In genomic region chr5:55821731-55822512, GRCh38 we compare ENCODE assay signal across 8 cellular contexts. TPM values are rescaled to one million over a fixed set of nuclear protein-coding genes. Genes with fewer than 3 reads are reported as not detected.
DNase-seq lines count a peak whose midpoint lies in the region; ATAC-seq and TF ChIP-seq lines count a peak whose summit lies in the region.

No MANE protein-coding gene starts in this region.

- H3K27ac Mint-ChIP-seq in activated CD4-positive, alpha-beta T cell treated with anti-CD3 and anti-CD28 coated beads, Interleukin-2, amount 10 ng/mL, durations not matched to agents 7 days and 5 days, result no peak overlapping the region
- H3K27ac Mint-ChIP-seq in stimulated activated memory B cell treated with anti-CD40 and anti-IgM and Interleukin-4, amounts not matched to agents 10 μg/mL and 1 μg/mL and 100 μg/mL, for 72 hours, result no peak overlapping the region

- in situ Hi-C loops in mammary epithelial cell (cut with MboI; ENCODE audit: low sequenced_read_pairs in 2 of 2), result no loop called here

- no peak for ATAC-seq in stimulated activated memory B cell treated with anti-CD40 and anti-IgM and Interleukin-4, amounts not matched to agents 10 μg/mL and 1 μg/mL and 100 μg/mL, for 72 hours

- H3K4me3 ChIP-seq in mammary epithelial cell (replicated peaks in 1 of 3; ENCODE audit: insufficient read depth in 1 of 3, low read depth in 2 of 3, low read length in 3 of 3), result no peak overlapping the region
- H3K4me3 ChIP-seq in testis, result peak overlapping the region; percentile 7 to 26

- no TSS peak for BruUV-seq in mammary epithelial cell (replicated peaks; lab: Mats Ljungman, UMichigan)

- WGBS in mammary epithelial cell (ENCODE audit: low coverage, missing lambda C conversion rate), result 41% methylated on average over 19 of the region's 45 CpGs
- WGBS in testis, 2 donors, result 4 to 13% methylated on average over 3 to 45 of the region's 45 CpGs

- no peak for DNase-seq in activated CD4-positive, alpha-beta T cell treated with anti-CD3 and anti-CD28 coated beads, Interleukin-2, amount 10 ng/mL, durations not matched to agents 7 days and 5 days
- no peak for DNase-seq in activated CD4-positive, alpha-beta T cell treated with anti-CD3 and anti-CD28 coated beads for 1 hour
- DNase-seq in mammary epithelial cell (no peak), islet precursor cell (peak; percentile 68), testis (peak; percentile 18), D341Med (ENCODE audit: low spot score) (no peak), NCI-H526 (lab: John Stamatoyannopoulos, UW) (no peak)

- no peaks in the 10 kb centered on the region for H3K36me3 ChIP-seq in mammary epithelial cell (ENCODE audit: insufficient read depth, low read length)
- no peaks in the 10 kb centered on the region for H3K36me3 ChIP-seq in testis (ENCODE audit: low read depth, missing control alignments)

- POLR2A ChIA-PET in activated CD4-positive, alpha-beta T cell treated with anti-CD3 and anti-CD28 coated beads, Interleukin-2, amount 10 ng/mL, durations not matched to agents 7 days and 5 days (lab: Charles Lee), result no interaction called here

- intact Hi-C loops in mammary epithelial cell (cut with micrococcal nuclease), result no loop called here
- intact Hi-C loops in testis (cut with DNase I; ENCODE audit: low total_unique reads), result no loop called here

- H3K9ac ChIP-seq in mammary epithelial cell (ENCODE audit: insufficient read depth, low read length), result no peak overlapping the region

- dilution Hi-C loops in mammary epithelial cell (cut with HindIII; ENCODE audit: low sequenced_read_pairs), result no loop called here

- CTCF ChIA-PET in activated CD4-positive, alpha-beta T cell treated with anti-CD3 and anti-CD28 coated beads, Interleukin-2, amount 10 ng/mL, durations not matched to agents 7 days and 5 days (lab: Charles Lee), result interaction anchor here (1.0 to 1.1 kb wide), 2 partner anchors 8 to 34 kb away, joined by 3 to 4 read pairs; no protein-coding TSS in a partner anchor
- CTCF ChIA-PET in mammary epithelial cell (lab: Charles Lee; ENCODE audit: low non-redundant PET), result no interaction called here

- H3K27ac ChIP-seq in mammary epithelial cell (ENCODE audit: insufficient read depth, low read depth, low read length) (no peak overlapping the region), testis (no peak overlapping the region)

- no peaks in the 10 kb centered on the region for H3K4me1 ChIP-seq in mammary epithelial cell (ENCODE audit: insufficient read depth, low read length)
- H3K4me1 ChIP-seq in testis, result peaks cover 5% of the 10 kb centered on the region

- H3K27me3 Mint-ChIP-seq in activated CD4-positive, alpha-beta T cell treated with anti-CD3 and anti-CD28 coated beads, Interleukin-2, amount 10 ng/mL, durations not matched to agents 7 days and 5 days, result peaks cover 58% of the 10 kb centered on the region
- peaks cover 56% of the 10 kb centered on the region for H3K27me3 Mint-ChIP-seq in stimulated activated memory B cell treated with anti-CD40 and anti-IgM and Interleukin-4, amounts not matched to agents 10 μg/mL and 1 μg/mL and 100 μg/mL, for 72 hours

- peaks cover 3% of the 10 kb centered on the region for H3K27me3 ChIP-seq in mammary epithelial cell (ENCODE audit: insufficient read depth, low read length)
- H3K27me3 ChIP-seq in testis, result no peaks in the 10 kb centered on the region

- H3K4me1 Mint-ChIP-seq in activated CD4-positive, alpha-beta T cell treated with anti-CD3 and anti-CD28 coated beads, Interleukin-2, amount 10 ng/mL, durations not matched to agents 7 days and 5 days, result peaks cover 10% of the 10 kb centered on the region
- H3K4me1 Mint-ChIP-seq in stimulated activated memory B cell treated with anti-CD40 and anti-IgM and Interleukin-4, amounts not matched to agents 10 μg/mL and 1 μg/mL and 100 μg/mL, for 72 hours, result peaks cover 6% of the 10 kb centered on the region

- H3K4me2 ChIP-seq in mammary epithelial cell (ENCODE audit: insufficient read depth, low read depth, low read length), result peak overlapping the region; percentile 56

- H3K9me3 ChIP-seq in mammary epithelial cell (replicated peaks; ENCODE audit: insufficient read depth, low read length) (no peaks in the 10 kb centered on the region), testis (no peaks in the 10 kb centered on the region)

- H3K4me3 Mint-ChIP-seq in activated CD4-positive, alpha-beta T cell treated with anti-CD3 and anti-CD28 coated beads, Interleukin-2, amount 10 ng/mL, durations not matched to agents 7 days and 5 days, result peak overlapping the region; percentile 38
- H3K4me3 Mint-ChIP-seq in stimulated activated memory B cell treated with anti-CD40 and anti-IgM and Interleukin-4, amounts not matched to agents 10 μg/mL and 1 μg/mL and 100 μg/mL, for 72 hours, result no peak overlapping the region

- TF ChIP-seq CTCF in mammary epithelial cell (conservative IDR thresholded peaks at IDR 0.05 in 1 of 2, IDR thresholded peaks at IDR 0.05 in 1 of 2; ENCODE audit: extremely low read depth in 1 of 2, insufficient read depth in 1 of 2, low read depth in 1 of 2, low read length in 2 of 2) (no peak), testis (IDR thresholded peaks at IDR 0.05) (no peak)

- peaks cover 6% of the 10 kb centered on the region for H3K36me3 Mint-ChIP-seq in activated CD4-positive, alpha-beta T cell treated with anti-CD3 and anti-CD28 coated beads, Interleukin-2, amount 10 ng/mL, durations not matched to agents 7 days and 5 days (ENCODE audit: low read depth)
- no peaks in the 10 kb centered on the region for H3K36me3 Mint-ChIP-seq in stimulated activated memory B cell treated with anti-CD40 and anti-IgM and Interleukin-4, amounts not matched to agents 10 μg/mL and 1 μg/mL and 100 μg/mL, for 72 hours

- no peak for TF ChIP-seq POLR2A in testis (IDR thresholded peaks at IDR 0.05)

- no peaks in the 10 kb centered on the region for H4K20me1 ChIP-seq in mammary epithelial cell (ENCODE audit: insufficient read depth, low read length)

- no peaks in the 10 kb centered on the region for H3K9me3 Mint-ChIP-seq in activated CD4-positive, alpha-beta T cell treated with anti-CD3 and anti-CD28 coated beads, Interleukin-2, amount 10 ng/mL, durations not matched to agents 7 days and 5 days
- H3K9me3 Mint-ChIP-seq in stimulated activated memory B cell treated with anti-CD40 and anti-IgM and Interleukin-4, amounts not matched to agents 10 μg/mL and 1 μg/mL and 100 μg/mL, for 72 hours, result no peaks in the 10 kb centered on the region

- H3K79me2 ChIP-seq in mammary epithelial cell (ENCODE audit: insufficient read depth, low read length), result no peaks in the 10 kb centered on the region

- H2AFZ ChIP-seq in mammary epithelial cell (ENCODE audit: low read depth, low read length), result peak overlapping the region; percentile 51

RNA-seq across cellular contexts. Expression of gene IL31RA, which starts 29.2 kb away (rescaled TPM):
- total RNA-seq in activated CD4-positive, alpha-beta T cell treated with anti-CD3 and anti-CD28 coated beads, Interleukin-2, amount 10 ng/mL, durations not matched to agents 7 days and 5 days, result not detected
- total RNA-seq in mammary epithelial cell (1 to 10 TPM in 1 of 2 donors, under 1 TPM in 1; 0.50 to 4.7 TPM), testis (1 to 10 TPM; 2.7 to 3.1 TPM)
- polyA plus RNA-seq in mammary epithelial cell (2.9 TPM), testis (ENCODE audit: insufficient read depth, low read depth, low replicate concordance) (3.9 TPM)
- polyA minus RNA-seq in mammary epithelial cell, result not detected

Comparison
In these comparisons a context has a peak if more than half of its experiments do, and no peak if none do; other contexts are left out.
1. DNase-seq: peak in islet precursor cell (single experiment) and testis (single experiment); none in activated CD4-positive, alpha-beta T cell treated with anti-CD3 and anti-CD28 coated beads, Interleukin-2, amount 10 ng/mL, durations not matched to agents 7 days and 5 days (single experiment), activated CD4-positive, alpha-beta T cell treated with anti-CD3 and anti-CD28 coated beads for 1 hour (single experiment), mammary epithelial cell (single experiment), D341Med (single experiment) and NCI-H526 (0 of 2).
2. H3K4me3 ChIP-seq: peak in testis (2 of 2); none in mammary epithelial cell (0 of 3).